Comparison of ENCODE assay signal across 25 cellular contexts in genomic region chr4:94216394-94216793, GRCh38. TPM values are rescaled to one million over a fixed set of nuclear protein-coding genes. Genes with fewer than 3 reads are reported as not detected.
DNase-seq lines count a peak whose midpoint lies in the region; ATAC-seq and TF ChIP-seq lines count a peak whose summit lies in the region.
"Had no signal": no experiment of that assay in that cellular context is flagged by ENCODE, and none has a peak within 500 bp of the region (broad histone marks: within the 10 kb centered on the region; RNA-seq: fewer than 3 reads in every experiment).

No MANE protein-coding gene starts in this region.

- H3K9me3 ChIP-seq in CD8-positive, alpha-beta memory T cell (ENCODE audit: low read length): no peaks in the 10 kb centered on the region
- H3K9me3 ChIP-seq: HAP-1 had no signal

- H3K9me3 Mint-ChIP-seq in activated CD8-positive, alpha-beta memory T cell treated with anti-CD3 and anti-CD28 coated beads, Interleukin-2, amount 10 ng/mL, durations not matched to agents 7 days and 5 days (ENCODE audit: low read depth): peaks cover 3% of the 10 kb centered on the region
- H3K9me3 Mint-ChIP-seq in CD8-positive, alpha-beta memory T cell: no peaks in the 10 kb centered on the region
- H3K9me3 Mint-ChIP-seq in T-helper 2 cell treated with Interferon-gamma antibody and Interleukin-4, amounts not matched to agents 5 μg/mL and 100 μg/mL, for 36 hours: peaks cover 8% of the 10 kb centered on the region
- no peaks in the 10 kb centered on the region for H3K9me3 Mint-ChIP-seq in effector memory CD8-positive, alpha-beta T cell
- peaks cover 4% of the 10 kb centered on the region for H3K9me3 Mint-ChIP-seq in osteocyte (ENCODE audit: unreplicated experiment)
- H3K9me3 Mint-ChIP-seq: GM23338 had no signal

- no peak overlapping the region for H3K27ac ChIP-seq in CD8-positive, alpha-beta memory T cell (ENCODE audit: low read depth, low read length)
- H3K27ac ChIP-seq: C4-2B, KMS-11, RWPE1, SK-N-MC had no signal

- POLR2A ChIA-PET in CD8-positive, alpha-beta memory T cell (lab: Charles Lee): no interaction called here

- H3K27me3 ChIP-seq in CD8-positive, alpha-beta memory T cell (ENCODE audit: insufficient read depth, low read length, poor library complexity, severe bottlenecking): no peaks in the 10 kb centered on the region

- TF ChIP-seq CTCF in osteocyte (IDR thresholded peaks at IDR 0.05): no peak

- no peak for ATAC-seq in activated CD8-positive, alpha-beta memory T cell treated with anti-CD3 and anti-CD28 coated beads, Interleukin-2, amount 10 ng/mL, durations not matched to agents 7 days and 5 days
- ATAC-seq in effector memory CD8-positive, alpha-beta T cell (replicated peaks): no peak
- ATAC-seq in HG02571 (IDR thresholded peaks at IDR 0.05; ENCODE audit: unreplicated experiment): no peak
- ATAC-seq: GM12878, GM23338 had no signal

- peaks cover 14% of the 10 kb centered on the region for H3K36me3 ChIP-seq in CD8-positive, alpha-beta memory T cell (ENCODE audit: insufficient read depth, low read length)

- peak overlapping the region; percentile 50 for H3K27ac Mint-ChIP-seq in activated CD8-positive, alpha-beta memory T cell treated with anti-CD3 and anti-CD28 coated beads, Interleukin-2, amount 10 ng/mL, durations not matched to agents 7 days and 5 days
- peak overlapping the region in 6 of 8 donors; percentile 1 to 38 (median 12) for H3K27ac Mint-ChIP-seq in CD8-positive, alpha-beta memory T cell
- peak overlapping the region; percentile 4 for H3K27ac Mint-ChIP-seq in T-helper 2 cell treated with Interferon-gamma antibody and Interleukin-4, amounts not matched to agents 5 μg/mL and 100 μg/mL, for 36 hours
- peak overlapping the region; percentile 1 to 3 for H3K27ac Mint-ChIP-seq in effector memory CD8-positive, alpha-beta T cell
- no peak overlapping the region for H3K27ac Mint-ChIP-seq in osteocyte (ENCODE audit: unreplicated experiment)
- H3K27ac Mint-ChIP-seq: GM23338 had no signal

- CTCF ChIA-PET in activated CD8-positive, alpha-beta memory T cell treated with anti-CD3 and anti-CD28 coated beads, Interleukin-2, amount 10 ng/mL, durations not matched to agents 7 days and 5 days (lab: Charles Lee): no interaction called here
- CTCF ChIA-PET in CD8-positive, alpha-beta memory T cell (lab: Charles Lee): no interaction called here

- peaks cover 38% of the 10 kb centered on the region for H3K4me1 Mint-ChIP-seq in activated CD8-positive, alpha-beta memory T cell treated with anti-CD3 and anti-CD28 coated beads, Interleukin-2, amount 10 ng/mL, durations not matched to agents 7 days and 5 days
- peaks cover 48 to 70% (median 67%) of the 10 kb centered on the region in 3 donors for H3K4me1 Mint-ChIP-seq in CD8-positive, alpha-beta memory T cell
- H3K4me1 Mint-ChIP-seq in T-helper 2 cell treated with Interferon-gamma antibody and Interleukin-4, amounts not matched to agents 5 μg/mL and 100 μg/mL, for 36 hours (ENCODE audit: low read depth): peaks cover 35% of the 10 kb centered on the region
- peaks cover 22 to 42% of the 10 kb centered on the region in 2 donors for H3K4me1 Mint-ChIP-seq in effector memory CD8-positive, alpha-beta T cell (ENCODE audit: low read depth in 2 of 2)
- peaks cover 12% of the 10 kb centered on the region for H3K4me1 Mint-ChIP-seq in osteocyte (ENCODE audit: unreplicated experiment)

- DNase-seq in activated CD8-positive, alpha-beta memory T cell treated with anti-CD3 and anti-CD28 coated beads, Interleukin-2, amount 10 ng/mL, durations not matched to agents 7 days and 5 days: no peak
- DNase-seq in activated CD8-positive, alpha-beta memory T cell treated with anti-CD3 and anti-CD28 coated beads for 24 hours: no peak
- no peak for DNase-seq in CD8-positive, alpha-beta memory T cell
- no peak for DNase-seq in T-helper 2 cell treated with Interferon-gamma antibody and Interleukin-4, amounts not matched to agents 5 μg/mL and 100 μg/mL, for 36 hours (ENCODE audit: low spot score)
- DNase-seq in effector memory CD8-positive, alpha-beta T cell: no peak
- DNase-seq in osteocyte (ENCODE audit: extremely low spot score, unreplicated experiment): no peak
- DNase-seq: DMS79; IMR-90; MV-4-11; NCI-H1105 treated with DMSO at 0.1 percent for 48 hours; NCI-H2081; NCI-H2171; NCI-H345; NCI-H524; NCI-H774; NK-92 treated with Interleukin-12 subunit alpha and Interleukin-12 subunit beta, amount 100 ng/mL, for 24 hours; SHP77 treated with DMSO at 0.1 percent for 48 hours had no signal

- H3K4me1 ChIP-seq in CD8-positive, alpha-beta memory T cell (ENCODE audit: insufficient read depth, low read length): no peaks in the 10 kb centered on the region
- H3K4me1 ChIP-seq: HAP-1 had no signal

- H3K4me3 Mint-ChIP-seq in activated CD8-positive, alpha-beta memory T cell treated with anti-CD3 and anti-CD28 coated beads, Interleukin-2, amount 10 ng/mL, durations not matched to agents 7 days and 5 days: peak overlapping the region; percentile 0
- H3K4me3 Mint-ChIP-seq in CD8-positive, alpha-beta memory T cell: peak overlapping the region in 1 of 7 donors; percentile 3
- no peak overlapping the region for H3K4me3 Mint-ChIP-seq in T-helper 2 cell treated with Interferon-gamma antibody and Interleukin-4, amounts not matched to agents 5 μg/mL and 100 μg/mL, for 36 hours
- peak overlapping the region in 1 of 2 donors; percentile 1 for H3K4me3 Mint-ChIP-seq in effector memory CD8-positive, alpha-beta T cell
- H3K4me3 Mint-ChIP-seq in osteocyte (ENCODE audit: unreplicated experiment): no peak overlapping the region
- H3K4me3 Mint-ChIP-seq: GM23338 had no signal

- H3K27me3 Mint-ChIP-seq in activated CD8-positive, alpha-beta memory T cell treated with anti-CD3 and anti-CD28 coated beads, Interleukin-2, amount 10 ng/mL, durations not matched to agents 7 days and 5 days: no peaks in the 10 kb centered on the region
- H3K27me3 Mint-ChIP-seq in CD8-positive, alpha-beta memory T cell: no peaks in the 10 kb centered on the region
- no peaks in the 10 kb centered on the region for H3K27me3 Mint-ChIP-seq in T-helper 2 cell treated with Interferon-gamma antibody and Interleukin-4, amounts not matched to agents 5 μg/mL and 100 μg/mL, for 36 hours (ENCODE audit: low read depth)
- H3K27me3 Mint-ChIP-seq in effector memory CD8-positive, alpha-beta T cell: no peaks in the 10 kb centered on the region
- H3K27me3 Mint-ChIP-seq in osteocyte (ENCODE audit: unreplicated experiment): no peaks in the 10 kb centered on the region

- peaks cover 65% of the 10 kb centered on the region for H3K36me3 Mint-ChIP-seq in activated CD8-positive, alpha-beta memory T cell treated with anti-CD3 and anti-CD28 coated beads, Interleukin-2, amount 10 ng/mL, durations not matched to agents 7 days and 5 days
- peaks cover 17 to 68% (median 35%) of the 10 kb centered on the region in 3 donors for H3K36me3 Mint-ChIP-seq in CD8-positive, alpha-beta memory T cell
- peaks cover 60% of the 10 kb centered on the region for H3K36me3 Mint-ChIP-seq in T-helper 2 cell treated with Interferon-gamma antibody and Interleukin-4, amounts not matched to agents 5 μg/mL and 100 μg/mL, for 36 hours (ENCODE audit: low read depth)
- H3K36me3 Mint-ChIP-seq in effector memory CD8-positive, alpha-beta T cell (ENCODE audit: insufficient read depth): peaks cover 34% of the 10 kb centered on the region
- H3K36me3 Mint-ChIP-seq in osteocyte (ENCODE audit: unreplicated experiment): peaks cover 56% of the 10 kb centered on the region

- no peak overlapping the region for H3K4me3 ChIP-seq in CD8-positive, alpha-beta memory T cell (ENCODE audit: low read length)
- H3K4me3 ChIP-seq: GM12878, GM23338, HAP-1, SK-N-MC had no signal

RNA-seq across cellular contexts. Expression of gene SMARCAD1, which starts 8.7 kb away (rescaled TPM):
- total RNA-seq in activated CD8-positive, alpha-beta memory T cell treated with anti-CD3 and anti-CD28 coated beads, Interleukin-2, amount 10 ng/mL, durations not matched to agents 7 days and 5 days: 10 to 100 TPM; 27.5 to 33.2 TPM
- total RNA-seq in CD8-positive, alpha-beta memory T cell: 10 to 100 TPM; 37.2 TPM
- polyA plus RNA-seq in CD8-positive, alpha-beta memory T cell: 11.3 TPM
- total RNA-seq in osteocyte: 32.5 and 33.9 TPM in 2 replicates
